Comparison of ENCODE assay signal across 10 cellular contexts in genomic region chr1:229665912-229666558, GRCh38.
"Had no signal": no experiment of that assay in that cellular context is flagged by ENCODE, and none has a peak within 500 bp of the region (broad histone marks: within the 10 kb centered on the region; RNA-seq: fewer than 3 reads in every experiment).

No MANE protein-coding gene starts in this region.

- H3K4me3 ChIP-seq: lung had no signal

- DNase-seq: activated B cell treated with CpG ODN at 0.5 μM for 24 hours; activated CD4-positive, alpha-beta T cell treated with anti-CD3 and anti-CD28 coated beads, Interleukin-2, amount 10 ng/mL, durations not matched to agents 7 days and 5 days; activated CD8-positive, alpha-beta memory T cell treated with anti-CD3 and anti-CD28 coated beads for 24 hours; activated naive CD4-positive, alpha-beta T cell treated with anti-CD3 and anti-CD28 coated beads, Interleukin-2, amount 10 ng/mL, durations not matched to agents 7 days and 5 days; central memory CD4-positive, alpha-beta T cell; left cardiac atrium; natural killer cell; stimulated activated CD4-positive, alpha-beta T cell treated with anti-CD3 and anti-CD28 coated beads, Interleukin-4, amount 100 ng/mL, for 24 hours; T-helper 2 cell had no signal

- ATAC-seq: left cardiac atrium, natural killer cell had no signal
